In genomic region chr2:62309081-62309464, GRCh38 we compare ENCODE assay signal across 18 cellular contexts.
A peak's percentile ranks its signal among the peaks of the same experiment; 100 is the strongest.
DNase-seq lines count a peak whose midpoint lies in the region; ATAC-seq and TF ChIP-seq lines count a peak whose summit lies in the region.
"Had no signal": no experiment of that assay in that cellular context is flagged by ENCODE, and none has a peak within 500 bp of the region (broad histone marks: within the 10 kb centered on the region; RNA-seq: fewer than 3 reads in every experiment).

No MANE protein-coding gene starts in this region.

- no peaks in the 10 kb centered on the region for H4K20me1 ChIP-seq in Loucy (ENCODE audit: insufficient read depth, low read length, poor library complexity, severe bottlenecking)
- H4K20me1 ChIP-seq in smooth muscle cell (ENCODE audit: low read depth), result no peaks in the 10 kb centered on the region

- H3F3A ChIP-seq in Loucy (ENCODE audit: low read depth), result peaks cover 20% of the 10 kb centered on the region
- peaks cover 17% of the 10 kb centered on the region for H3F3A ChIP-seq in smooth muscle cell (ENCODE audit: low read depth)

- no peak overlapping the region for H3K4me3 Mint-ChIP-seq in T-helper 1 cell treated with Interleukin-12 subunit alpha and Interleukin-12 subunit beta and Interleukin-4 antibody, amounts not matched to agents 30 μg/mL and 1 μg/mL, for 36 hours
- peak overlapping the region in 1 of 2 donors; percentile 72 for H3K4me3 Mint-ChIP-seq in effector memory CD8-positive, alpha-beta T cell

- no peak for TF ChIP-seq CTCF in Loucy (conservative IDR thresholded peaks at IDR 0.05; ENCODE audit: low read length)
- no peak for TF ChIP-seq CTCF in smooth muscle cell (IDR thresholded peaks at IDR 0.05; ENCODE audit: borderline replicate concordance, insufficient read depth, poor library complexity, severe bottlenecking)

- H3K27me3 ChIP-seq in Loucy (ENCODE audit: insufficient read depth, low read length, poor library complexity, severe bottlenecking) (no peaks in the 10 kb centered on the region), smooth muscle cell (ENCODE audit: low read depth) (no peaks in the 10 kb centered on the region)
- H3K27me3 ChIP-seq: transverse colon had no signal

- H3K4me1 ChIP-seq in Loucy (ENCODE audit: insufficient read depth, low read length, poor library complexity, severe bottlenecking) (peaks cover 89% of the 10 kb centered on the region), smooth muscle cell (ENCODE audit: low read depth) (peaks cover 36% of the 10 kb centered on the region)

- no peaks in the 10 kb centered on the region for H3K9me2 ChIP-seq in Loucy (replicated peaks; ENCODE audit: low read depth, low read length)

- peak overlapping the region; percentile 53 for H3K4me2 ChIP-seq in Loucy (ENCODE audit: low read depth, low read length, poor library complexity, severe bottlenecking)
- no peak overlapping the region for H3K4me2 ChIP-seq in smooth muscle cell

- H3K4me1 Mint-ChIP-seq in T-helper 1 cell treated with Interleukin-12 subunit alpha and Interleukin-12 subunit beta and Interleukin-4 antibody, amounts not matched to agents 30 μg/mL and 1 μg/mL, for 36 hours (ENCODE audit: low read depth), result peaks cover 53% of the 10 kb centered on the region
- H3K4me1 Mint-ChIP-seq in effector memory CD8-positive, alpha-beta T cell (ENCODE audit: low read depth in 2 of 2), result peaks cover 65 to 71% of the 10 kb centered on the region in 2 donors

- H3K9me3 ChIP-seq in Loucy (ENCODE audit: insufficient read depth, low read depth, low read length), result no peaks in the 10 kb centered on the region
- no peaks in the 10 kb centered on the region for H3K9me3 ChIP-seq in smooth muscle cell (replicated peaks; ENCODE audit: low read depth)
- H3K9me3 ChIP-seq: transverse colon had no signal

- 89% methylated on average over 1 of the region's 1 CpG for WGBS in smooth muscle cell (ENCODE audit: low lambda C conversion rate)

- H3K36me3 ChIP-seq in Loucy (ENCODE audit: insufficient read depth, low read length) (no peaks in the 10 kb centered on the region), smooth muscle cell (ENCODE audit: low read depth) (no peaks in the 10 kb centered on the region)
- H3K36me3 ChIP-seq: transverse colon had no signal

- no peaks in the 10 kb centered on the region for H3K27me3 Mint-ChIP-seq in T-helper 1 cell treated with Interleukin-12 subunit alpha and Interleukin-12 subunit beta and Interleukin-4 antibody, amounts not matched to agents 30 μg/mL and 1 μg/mL, for 36 hours (ENCODE audit: low read depth)
- H3K27me3 Mint-ChIP-seq in effector memory CD8-positive, alpha-beta T cell, result no peaks in the 10 kb centered on the region

- H3K79me2 ChIP-seq in Loucy (ENCODE audit: insufficient read depth, low read length) (peaks cover 35% of the 10 kb centered on the region; the same call in 1 of the 2 replicates), smooth muscle cell (ENCODE audit: low read depth) (no peaks in the 10 kb centered on the region)

- ATAC-seq in effector memory CD8-positive, alpha-beta T cell (replicated peaks), result no peak
- no peak for ATAC-seq in HG03432 (IDR thresholded peaks at IDR 0.05; ENCODE audit: unreplicated experiment)

- H3K9ac ChIP-seq in Loucy (ENCODE audit: low read depth, low read length, poor library complexity, severe bottlenecking), result peak overlapping the region; percentile 60
- no peak overlapping the region for H3K9ac ChIP-seq in smooth muscle cell (ENCODE audit: low read depth)

- DNase-seq in T-helper 1 cell (no peak), smooth muscle cell (lab: John Stamatoyannopoulos, UW; ENCODE audit: unreplicated experiment) (no peak), NCI-H446 (lab: John Stamatoyannopoulos, UW) (no peak)
- DNase-seq in effector memory CD8-positive, alpha-beta T cell, result no peak
- DNase-seq in activated T-cell treated with anti-CD3 and anti-CD28 coated beads, Interleukin-2, amount 50 U/mL, for 48 hours, result no peak
- DNase-seq: 8988T; activated CD4-positive, CD25-positive, alpha-beta regulatory T cell treated with anti-CD3 and anti-CD28 coated beads, Interleukin-2, amount 50 U/mL, for 72 hours; activated naive CD4-positive, alpha-beta T cell treated with anti-CD3 and anti-CD28 coated beads, Interleukin-2, amount 50 U/mL, for 16 hours; mesenchymal stem cell; NCI-H1105 treated with DMSO at 0.1 percent for 48 hours; NCI-H2171 treated with DMSO at 0.1 percent for 48 hours; SIG-M5; T-helper 9 cell; transverse colon had no signal

- peak overlapping the region; percentile 69 for H3K27ac Mint-ChIP-seq in T-helper 1 cell treated with Interleukin-12 subunit alpha and Interleukin-12 subunit beta and Interleukin-4 antibody, amounts not matched to agents 30 μg/mL and 1 μg/mL, for 36 hours
- H3K27ac Mint-ChIP-seq in effector memory CD8-positive, alpha-beta T cell, result peak overlapping the region; percentile 94 to 97

- no peak overlapping the region for H3K27ac ChIP-seq in smooth muscle cell (ENCODE audit: low read depth)

- H2AFZ ChIP-seq in Loucy (ENCODE audit: low read length) (no peak overlapping the region), smooth muscle cell (ENCODE audit: low read depth) (peak overlapping the region; percentile 26)

- no peaks in the 10 kb centered on the region for H3K9me3 Mint-ChIP-seq in T-helper 1 cell treated with Interleukin-12 subunit alpha and Interleukin-12 subunit beta and Interleukin-4 antibody, amounts not matched to agents 30 μg/mL and 1 μg/mL, for 36 hours
- H3K9me3 Mint-ChIP-seq in effector memory CD8-positive, alpha-beta T cell, result no peaks in the 10 kb centered on the region

- no peaks in the 10 kb centered on the region for H3K36me3 Mint-ChIP-seq in T-helper 1 cell treated with Interleukin-12 subunit alpha and Interleukin-12 subunit beta and Interleukin-4 antibody, amounts not matched to agents 30 μg/mL and 1 μg/mL, for 36 hours (ENCODE audit: low read depth)
- peaks cover 8% of the 10 kb centered on the region for H3K36me3 Mint-ChIP-seq in effector memory CD8-positive, alpha-beta T cell (ENCODE audit: insufficient read depth)
- H3K36me3 Mint-ChIP-seq: CD14-positive monocyte had no signal

- peak overlapping the region; percentile 30 for H3K4me3 ChIP-seq in Loucy (ENCODE audit: low read length, poor library complexity, severe bottlenecking)
- H3K4me3 ChIP-seq in smooth muscle cell, result no peak overlapping the region
- H3K4me3 ChIP-seq: transverse colon had no signal
